In the genomic region with DNA sequence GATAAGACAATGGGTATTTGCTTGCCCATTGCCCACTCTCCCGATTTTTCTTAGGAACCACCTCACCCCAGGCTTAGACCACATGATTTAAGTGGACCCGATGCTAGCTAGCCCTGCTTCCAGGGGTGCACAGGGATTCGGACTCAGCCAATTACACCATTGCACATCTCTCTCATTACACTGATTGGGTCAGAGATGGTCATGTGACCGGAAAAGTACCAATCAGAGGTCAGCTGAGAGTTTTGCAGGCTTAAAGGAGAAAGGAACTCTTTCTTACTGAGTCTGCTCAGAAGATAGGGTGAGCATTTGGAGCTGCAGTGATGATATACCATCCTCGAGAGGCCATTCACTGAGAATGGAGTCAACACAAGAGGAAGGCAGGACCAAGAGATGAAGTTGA, we compare ENCODE assay signal across 1 cellular context.
TF ChIP-seq lines count a peak whose summit lies in the region.

No MANE protein-coding gene starts in this region.

TF ChIP-seq in H1, 55 proteins besides CTCF, POLR2A, EP300 and RAD21 (continued from another document):
- TF ChIP-seq, protein P1, sequence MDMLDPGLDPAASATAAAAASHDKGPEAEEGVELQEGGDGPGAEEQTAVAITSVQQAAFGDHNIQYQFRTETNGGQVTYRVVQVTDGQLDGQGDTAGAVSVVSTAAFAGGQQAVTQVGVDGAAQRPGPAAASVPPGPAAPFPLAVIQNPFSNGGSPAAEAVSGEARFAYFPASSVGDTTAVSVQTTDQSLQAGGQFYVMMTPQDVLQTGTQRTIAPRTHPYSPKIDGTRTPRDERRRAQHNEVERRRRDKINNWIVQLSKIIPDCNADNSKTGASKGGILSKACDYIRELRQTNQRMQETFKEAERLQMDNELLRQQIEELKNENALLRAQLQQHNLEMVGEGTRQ (IDR thresholded peaks at IDR 0.05; ENCODE audit: low read length) = 0 out of 2 replicates have a peak, but pooled peaks have one; percentile 23
TF ChIP-seq in H1: peak in this region for 1.
